Comparison of ENCODE assay signal across 33 cellular contexts in genomic region chr17:3897731-3898130, GRCh38. TPM values are rescaled to one million over a fixed set of nuclear protein-coding genes. Genes with fewer than 3 reads are reported as not detected.
"Had no signal": no experiment of that assay in that cellular context is flagged by ENCODE, and none has a peak within 500 bp of the region (broad histone marks: within the 10 kb centered on the region; RNA-seq: fewer than 3 reads in every experiment).

No MANE protein-coding gene starts in this region.

- DNase-seq: heart right ventricle; hippocampal formation; immature natural killer cell; kidney; left colon; left lung; midbrain; mucosa of descending colon; naive thymus-derived CD4-positive, alpha-beta T cell; nucleus accumbens; right lobe of liver; stimulated activated CD4-positive, alpha-beta T cell treated with anti-CD3 and anti-CD28 coated beads, Interleukin-1b, Interleukin-23, amount 100 ng/mL, for 48 hours; stimulated activated CD4-positive, alpha-beta T cell treated with anti-CD3 and anti-CD28 coated beads, Interleukin-2, amount 100 ng/mL, for 48 hours; stimulated activated CD4-positive, alpha-beta T cell treated with anti-CD3 and anti-CD28 coated beads, Interleukin-4, amount 100 ng/mL, for 4 hours; stimulated activated CD8-positive, alpha-beta memory T cell treated with anti-CD3 and anti-CD28 coated beads, Interleukin-4, amount 100 ng/mL, for 48 hours; stimulated activated naive CD4-positive, alpha-beta T cell; tibial artery; trophoblast cell; upper lobe of right lung had no signal

- H3K79me2 ChIP-seq: parathyroid adenoma had no signal

- H2AFZ ChIP-seq: parathyroid adenoma had no signal

- H3K9ac ChIP-seq: parathyroid adenoma had no signal

- H3K27me3 Mint-ChIP-seq: natural killer cell treated with Interleukin-12 subunit alpha and Interleukin-12 subunit beta and Interleukin-15 and Interleukin-18, amount 100 ng/mL, for 72 hours; stimulated activated naive CD8-positive, alpha-beta T cell treated with anti-CD3 and anti-CD28 coated beads, Interleukin-15, Interleukin-2, amounts not matched to agents 100 ng/mL and 50 ng/mL, for 24 hours had no signal

- H3K9me3 ChIP-seq: heart right ventricle, left lung, mucosa of descending colon, right atrium auricular region, right lobe of liver, suprapubic skin, thoracic aorta, tibial artery, upper lobe of right lung had no signal

- H3K27ac ChIP-seq: heart right ventricle, left lung, parathyroid adenoma, right atrium auricular region, right lobe of liver, suprapubic skin, thoracic aorta, tibial artery, upper lobe of right lung had no signal

- H3K36me3 Mint-ChIP-seq: immature natural killer cell; naive thymus-derived CD4-positive, alpha-beta T cell; natural killer cell treated with Interleukin-12 subunit alpha and Interleukin-12 subunit beta and Interleukin-15 and Interleukin-18, amount 100 ng/mL, for 72 hours had no signal

- H3K4me3 Mint-ChIP-seq: immature natural killer cell; naive thymus-derived CD4-positive, alpha-beta T cell; natural killer cell treated with Interleukin-12 subunit alpha and Interleukin-12 subunit beta and Interleukin-15 and Interleukin-18, amount 100 ng/mL, for 72 hours; stimulated activated naive CD8-positive, alpha-beta T cell treated with anti-CD3 and anti-CD28 coated beads, Interleukin-15, Interleukin-2, amounts not matched to agents 100 ng/mL and 50 ng/mL, for 24 hours had no signal

- H3K36me3 ChIP-seq: right atrium auricular region, right lobe of liver, suprapubic skin, thoracic aorta, upper lobe of right lung had no signal

- H3K4me2 ChIP-seq: smooth muscle cell had no signal

- H3K27me3 ChIP-seq: heart right ventricle, left lung, right atrium auricular region, right lobe of liver, suprapubic skin, tibial artery, upper lobe of right lung had no signal

- H3K27ac Mint-ChIP-seq: immature natural killer cell; naive thymus-derived CD4-positive, alpha-beta T cell; natural killer cell treated with Interleukin-12 subunit alpha and Interleukin-12 subunit beta and Interleukin-15 and Interleukin-18, amount 100 ng/mL, for 72 hours; stimulated activated naive CD8-positive, alpha-beta T cell treated with anti-CD3 and anti-CD28 coated beads, Interleukin-15, Interleukin-2, amounts not matched to agents 100 ng/mL and 50 ng/mL, for 24 hours had no signal

- FAIRE-seq: islet of Langerhans, kidney, urothelium cell line had no signal

- H3K4me3 ChIP-seq: heart right ventricle, left lung, lung, mucosa of descending colon, right atrium auricular region, right lobe of liver, smooth muscle cell, suprapubic skin, thoracic aorta, tibial artery, upper lobe of right lung had no signal

- ATAC-seq: heart right ventricle; left colon; left lung; mucosa of descending colon; naive thymus-derived CD4-positive, alpha-beta T cell; natural killer cell treated with Interleukin-12 subunit alpha and Interleukin-12 subunit beta and Interleukin-15 and Interleukin-18, amount 100 ng/mL, for 72 hours; right lobe of liver; upper lobe of right lung had no signal

- H3K9me3 Mint-ChIP-seq: immature natural killer cell; naive thymus-derived CD4-positive, alpha-beta T cell; natural killer cell treated with Interleukin-12 subunit alpha and Interleukin-12 subunit beta and Interleukin-15 and Interleukin-18, amount 100 ng/mL, for 72 hours; stimulated activated naive CD8-positive, alpha-beta T cell treated with anti-CD3 and anti-CD28 coated beads, Interleukin-15, Interleukin-2, amounts not matched to agents 100 ng/mL and 50 ng/mL, for 24 hours had no signal

RNA-seq across cellular contexts. Expression of gene P2RX1, which starts 18.5 kb away (rescaled TPM):
- total RNA-seq: osteocyte, pulmonary artery endothelial cell, renal cortical epithelial cell had no signal
- polyA plus RNA-seq: naive thymus-derived CD4-positive, alpha-beta T cell; neural cell had no signal
